10 cellular contexts compared by ENCODE assay signal in genomic region chr6:158046201-158047119, GRCh38.
A peak's percentile ranks its signal among the peaks of the same experiment; 100 is the strongest.
DNase-seq lines count a peak whose midpoint lies in the region; ATAC-seq and TF ChIP-seq lines count a peak whose summit lies in the region.
"Had no signal": no experiment of that assay in that cellular context is flagged by ENCODE, and none has a peak within 500 bp of the region (broad histone marks: within the 10 kb centered on the region; RNA-seq: fewer than 3 reads in every experiment).

No MANE protein-coding gene starts in this region.

- H3K27me3 ChIP-seq in Panc1 (ENCODE audit: control insufficient read depth, insufficient read depth, low read length), result no peaks in the 10 kb centered on the region

- H3K27ac Mint-ChIP-seq in stimulated activated effector memory CD8-positive, alpha-beta T cell treated with anti-CD3 and anti-CD28 coated beads, Interleukin-12 subunit alpha, Interleukin-12 subunit beta, amount 100 ng/mL, for 72 hours, result peak overlapping the region; percentile 86

- H3K9me3 ChIP-seq in Panc1 (ENCODE audit: control insufficient read depth, insufficient read depth, low read depth, low read length), result no peaks in the 10 kb centered on the region

- in situ Hi-C loops in Panc1 (cut with HindIII; ENCODE audit: low pct_unique_long_range_greater_than_20kb, low sequenced_read_pairs), result no loop called here

- CTCF ChIA-PET in Panc1 (lab: Charles Lee), result no interaction called here

- no TSS peak for BruUV-seq in Panc1 (replicated peaks; lab: Mats Ljungman, UMichigan)

- POLR2A ChIA-PET in Panc1 (lab: Charles Lee), result no interaction called here

- H3K27ac ChIP-seq in Panc1 (ENCODE audit: low read length), result peak overlapping the region; percentile 86
- H3K27ac ChIP-seq in coronary artery, result peak overlapping the region; percentile 2 to 99

- TF ChIP-seq CTCF in Panc1 (IDR thresholded peaks at IDR 0.05) (no peak), coronary artery (IDR thresholded peaks at IDR 0.05) (no peak)

- H3K4me1 ChIP-seq in Panc1 (ENCODE audit: control insufficient read depth, insufficient read depth, low read length), result peaks cover 92% of the 10 kb centered on the region

- peak; percentile 18 for DNase-seq in activated T-cell treated with anti-CD3 and anti-CD28 coated beads, Interleukin-2, amount 50 U/mL, for 1 hour
- DNase-seq in activated T-cell treated with anti-CD3 and anti-CD28 coated beads for 4 hours, result no peak
- no peak for DNase-seq in Panc1 (ENCODE audit: low read depth, low spot score)
- no peak for DNase-seq in coronary artery (ENCODE audit: low spot score)
- no peak for DNase-seq in stimulated activated effector memory CD8-positive, alpha-beta T cell treated with anti-CD3 and anti-CD28 coated beads, Interleukin-12 subunit alpha, Interleukin-12 subunit beta, amount 100 ng/mL, for 72 hours (ENCODE audit: low spot score in 2 of 2)
- no peak for DNase-seq in NCI-H1105 (lab: John Stamatoyannopoulos, UW)
- no peak for DNase-seq in stimulated activated naive CD4-positive, alpha-beta T cell treated with Interleukin-2 at 50 U/mL for 16 hours (lab: John Stamatoyannopoulos, UW)
- DNase-seq: cortex of kidney, NCI-H1930 had no signal

- H3K9me3 Mint-ChIP-seq in stimulated activated effector memory CD8-positive, alpha-beta T cell treated with anti-CD3 and anti-CD28 coated beads, Interleukin-12 subunit alpha, Interleukin-12 subunit beta, amount 100 ng/mL, for 72 hours, result no peaks in the 10 kb centered on the region

- H3K4me3 Mint-ChIP-seq in stimulated activated effector memory CD8-positive, alpha-beta T cell treated with anti-CD3 and anti-CD28 coated beads, Interleukin-12 subunit alpha, Interleukin-12 subunit beta, amount 100 ng/mL, for 72 hours, result peak overlapping the region; percentile 49

- peaks cover 39% of the 10 kb centered on the region for H3K4me1 Mint-ChIP-seq in stimulated activated effector memory CD8-positive, alpha-beta T cell treated with anti-CD3 and anti-CD28 coated beads, Interleukin-12 subunit alpha, Interleukin-12 subunit beta, amount 100 ng/mL, for 72 hours

- peaks cover 43% of the 10 kb centered on the region for H3K36me3 Mint-ChIP-seq in stimulated activated effector memory CD8-positive, alpha-beta T cell treated with anti-CD3 and anti-CD28 coated beads, Interleukin-12 subunit alpha, Interleukin-12 subunit beta, amount 100 ng/mL, for 72 hours

- intact Hi-C loops in Panc1 (cut with micrococcal nuclease; ENCODE audit: unreplicated experiment), result no loop called here

- H3K4me3 ChIP-seq in Panc1 (ENCODE audit: low read depth in 2 of 2, low read length in 2 of 2) (no peak overlapping the region), coronary artery (no peak overlapping the region)

- ATAC-seq in Panc1 (no peak), HG03280 (IDR thresholded peaks at IDR 0.05; ENCODE audit: unreplicated experiment) (no peak)
- peak; percentile 25 for ATAC-seq in stimulated activated effector memory CD8-positive, alpha-beta T cell treated with anti-CD3 and anti-CD28 coated beads, Interleukin-12 subunit alpha, Interleukin-12 subunit beta, amount 100 ng/mL, for 72 hours

- H3K36me3 ChIP-seq in Panc1 (ENCODE audit: control insufficient read depth, insufficient read depth, low read length), result no peaks in the 10 kb centered on the region
